23 cellular contexts compared by ENCODE assay signal in the genomic region with DNA sequence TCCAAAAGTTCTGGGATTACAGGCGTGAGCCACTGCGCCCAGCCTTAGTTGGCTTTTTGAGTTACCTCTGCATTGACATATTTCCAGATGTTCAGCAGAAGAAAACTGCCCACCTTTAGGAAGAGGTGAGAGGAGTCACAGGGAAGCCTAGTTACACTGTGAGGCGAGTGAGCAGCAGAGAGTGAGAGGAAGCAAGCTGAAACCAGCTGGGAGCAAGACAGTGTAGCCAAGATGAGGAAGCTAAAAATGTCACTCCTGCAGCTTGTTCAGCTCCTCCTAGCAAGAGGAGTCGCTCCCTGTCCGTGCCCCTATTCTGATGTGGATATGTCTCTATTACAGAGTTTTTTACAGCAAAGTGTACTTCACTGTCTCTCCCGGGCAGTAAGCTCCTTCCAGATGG.
"Had no signal": no experiment of that assay in that cellular context is flagged by ENCODE, and none has a peak within 500 bp of the region (broad histone marks: within the 10 kb centered on the region; RNA-seq: fewer than 3 reads in every experiment).

No MANE protein-coding gene starts in this region.

- H3K36me3 ChIP-seq: esophagus muscularis mucosa, gastroesophageal sphincter, heart left ventricle had no signal

- H3K27ac ChIP-seq: body of pancreas, esophagus muscularis mucosa, gastroesophageal sphincter, heart left ventricle, psoas muscle, skin epidermis had no signal

- H3K4me1 Mint-ChIP-seq: activated B cell treated with CpG ODN at 0.5 μM for 24 hours; activated naive CD8-positive, alpha-beta T cell treated with anti-CD3 and anti-CD28 coated beads, Interleukin-2, amount 10 ng/mL, durations not matched to agents 7 days and 5 days; activated T-helper 17 cell treated with anti-CD3 and anti-CD28 coated beads, Interleukin-2, amount 50 U/mL, for 72 hours; immature natural killer cell; stimulated activated naive CD8-positive, alpha-beta T cell treated with anti-CD3 and anti-CD28 coated beads, Interleukin-15, amount 100 ng/mL, for 72 hours had no signal

- H3K27me3 Mint-ChIP-seq: memory B cell, type B pancreatic cell had no signal

- H3K9me3 ChIP-seq: body of pancreas, esophagus muscularis mucosa, gastroesophageal sphincter, heart left ventricle, psoas muscle had no signal

- H3K4me1 ChIP-seq: body of pancreas, gastroesophageal sphincter, psoas muscle had no signal

- H3K36me3 Mint-ChIP-seq: activated naive CD8-positive, alpha-beta T cell treated with anti-CD3 and anti-CD28 coated beads, Interleukin-2, amount 10 ng/mL, durations not matched to agents 7 days and 5 days; memory B cell; type B pancreatic cell had no signal

- H3K4me3 ChIP-seq: body of pancreas, esophagus muscularis mucosa, gastroesophageal sphincter, heart left ventricle, psoas muscle, skin epidermis had no signal

- H3K4me3 Mint-ChIP-seq: activated B cell treated with CpG ODN at 0.5 μM for 24 hours; activated CD8-positive, alpha-beta T cell treated with anti-CD3 and anti-CD28 coated beads for 36 hours; activated naive CD8-positive, alpha-beta T cell treated with anti-CD3 and anti-CD28 coated beads, Interleukin-2, amount 10 ng/mL, durations not matched to agents 7 days and 5 days; activated T-helper 17 cell treated with anti-CD3 and anti-CD28 coated beads, Interleukin-2, amount 50 U/mL, for 72 hours; immature natural killer cell; memory B cell; stimulated activated naive CD8-positive, alpha-beta T cell treated with anti-CD3 and anti-CD28 coated beads, Interleukin-15, amount 100 ng/mL, for 72 hours; type B pancreatic cell had no signal

- H3K27ac Mint-ChIP-seq: activated B cell treated with CpG ODN at 0.5 μM for 24 hours; activated CD8-positive, alpha-beta T cell treated with anti-CD3 and anti-CD28 coated beads for 36 hours; activated naive CD8-positive, alpha-beta T cell treated with anti-CD3 and anti-CD28 coated beads, Interleukin-2, amount 10 ng/mL, durations not matched to agents 7 days and 5 days; activated T-helper 17 cell treated with anti-CD3 and anti-CD28 coated beads, Interleukin-2, amount 50 U/mL, for 72 hours; immature natural killer cell; memory B cell; stimulated activated naive CD8-positive, alpha-beta T cell treated with anti-CD3 and anti-CD28 coated beads, Interleukin-15, amount 100 ng/mL, for 72 hours; type B pancreatic cell had no signal

- DNase-seq: activated B cell treated with CpG ODN at 0.5 μM for 24 hours; activated CD4-positive, alpha-beta T cell treated with anti-CD3 and anti-CD28 coated beads for 48 hours; activated CD8-positive, alpha-beta T cell treated with anti-CD3 and anti-CD28 coated beads for 36 hours; activated naive CD4-positive, alpha-beta T cell treated with Interleukin-2 at 50 U/mL for 16 hours; activated naive CD8-positive, alpha-beta T cell treated with anti-CD3 and anti-CD28 coated beads, Interleukin-2, amount 10 ng/mL, durations not matched to agents 7 days and 5 days; activated T-cell treated with anti-CD3 and anti-CD28 coated beads, Interleukin-2, amount 50 U/mL, for 1 hour; amygdala; body of pancreas; dermis blood vessel endothelial cell; effector memory CD4-positive, alpha-beta T cell; heart left ventricle; immature natural killer cell; kidney glomerular epithelial cell; psoas muscle; right cardiac atrium; stimulated activated CD4-positive, alpha-beta T cell treated with anti-CD3 and anti-CD28 coated beads, Interleukin-4, amount 100 ng/mL, for 1 hour; stimulated activated naive CD8-positive, alpha-beta T cell treated with anti-CD3 and anti-CD28 coated beads, Interleukin-15, amount 100 ng/mL, for 72 hours had no signal

- H3K27me3 ChIP-seq: body of pancreas, esophagus muscularis mucosa, gastroesophageal sphincter, heart left ventricle had no signal

- H3K9me3 Mint-ChIP-seq: activated B cell treated with CpG ODN at 0.5 μM for 24 hours; activated CD8-positive, alpha-beta T cell treated with anti-CD3 and anti-CD28 coated beads for 36 hours; activated naive CD8-positive, alpha-beta T cell treated with anti-CD3 and anti-CD28 coated beads, Interleukin-2, amount 10 ng/mL, durations not matched to agents 7 days and 5 days; activated T-helper 17 cell treated with anti-CD3 and anti-CD28 coated beads, Interleukin-2, amount 50 U/mL, for 72 hours; immature natural killer cell; memory B cell; stimulated activated naive CD8-positive, alpha-beta T cell treated with anti-CD3 and anti-CD28 coated beads, Interleukin-15, amount 100 ng/mL, for 72 hours; type B pancreatic cell had no signal

- ATAC-seq: activated CD8-positive, alpha-beta T cell treated with anti-CD3 and anti-CD28 coated beads for 36 hours; activated T-helper 17 cell treated with anti-CD3 and anti-CD28 coated beads, Interleukin-2, amount 50 U/mL, for 72 hours; body of pancreas; gastroesophageal sphincter; heart left ventricle; psoas muscle; right cardiac atrium; stimulated activated naive CD8-positive, alpha-beta T cell treated with anti-CD3 and anti-CD28 coated beads, Interleukin-15, amount 100 ng/mL, for 72 hours had no signal
